10 cellular contexts compared by ENCODE assay signal in the genomic region with DNA sequence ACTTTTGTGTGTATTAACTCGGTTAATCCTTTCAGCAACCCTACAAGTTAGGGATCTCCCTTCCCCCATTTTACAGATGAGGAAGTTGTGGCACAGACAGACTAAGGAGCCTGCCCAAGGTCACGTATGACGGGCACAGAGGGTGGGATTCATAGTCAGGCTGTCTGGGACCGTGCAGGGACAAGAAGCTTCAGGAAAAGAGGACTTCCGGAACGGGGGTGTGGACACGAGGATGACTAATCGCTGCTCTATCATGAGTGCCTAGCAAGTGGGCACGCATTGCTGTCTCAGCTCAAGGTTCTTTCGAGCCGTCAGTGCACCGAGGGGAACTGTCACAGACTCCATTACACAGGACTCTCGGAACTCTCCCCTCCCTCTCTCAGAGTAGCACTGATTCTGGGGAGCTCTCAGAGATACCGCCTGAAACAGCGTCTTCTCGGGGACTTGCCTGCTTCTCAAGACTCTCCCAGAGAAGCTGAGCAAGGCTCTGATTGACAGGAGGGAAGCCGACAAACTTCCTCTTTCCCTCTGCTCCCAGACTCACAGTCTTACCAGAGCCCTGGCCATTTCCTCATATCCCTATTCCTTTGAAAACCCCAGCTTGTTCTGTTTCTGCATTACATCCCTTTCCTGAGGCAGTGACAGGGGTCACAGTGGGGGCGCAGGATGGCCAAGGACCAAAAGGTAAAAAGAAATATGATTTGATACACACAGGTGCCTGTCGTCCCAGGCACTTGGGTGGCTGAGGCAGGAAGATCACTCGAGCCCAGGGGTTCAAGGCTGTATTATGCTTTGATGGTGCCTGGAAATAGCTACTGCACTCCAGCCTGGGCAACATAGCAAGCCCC. TPM values are rescaled to one million over a fixed set of nuclear protein-coding genes. Genes with fewer than 3 reads are reported as not detected.
DNase-seq lines count a peak whose midpoint lies in the region; ATAC-seq and TF ChIP-seq lines count a peak whose summit lies in the region.
"Had no signal": no experiment of that assay in that cellular context is flagged by ENCODE, and none has a peak within 500 bp of the region (broad histone marks: within the 10 kb centered on the region; RNA-seq: fewer than 3 reads in every experiment).

No MANE protein-coding gene starts in this region.

- no peaks in the 10 kb centered on the region for H3K27me3 ChIP-seq in liver (ENCODE audit: control insufficient read depth in 4 of 4, insufficient read depth in 4 of 4, low read length in 3 of 4)
- no peaks in the 10 kb centered on the region for H3K27me3 ChIP-seq in transverse colon
- H3K27me3 ChIP-seq in hepatocyte = no peaks in the 10 kb centered on the region
- H3K27me3 ChIP-seq: uterus had no signal

- TF ChIP-seq CTCF in liver (IDR thresholded peaks at IDR 0.05; ENCODE audit: low read depth, low read length, missing input control) (no peak), transverse colon (IDR thresholded peaks at IDR 0.05) (no peak), hepatocyte (IDR thresholded peaks at IDR 0.05; ENCODE audit: poor library complexity) (no peak)

- H3K4me1 ChIP-seq in liver (ENCODE audit: control insufficient read depth in 4 of 4, insufficient read depth in 4 of 4, low read length in 3 of 4) (no peaks in the 10 kb centered on the region), transverse colon (peaks cover 0 to 29% (median 11%) of the 10 kb centered on the region in 4 donors), hepatocyte (ENCODE audit: insufficient read depth) (no peaks in the 10 kb centered on the region)
- H3K4me1 ChIP-seq: uterus had no signal

- H3K36me3 ChIP-seq in liver (ENCODE audit: control insufficient read depth in 4 of 4, insufficient read depth in 3 of 4, low read depth in 1 of 4, low read length in 3 of 4) (no peaks in the 10 kb centered on the region), transverse colon (no peaks in the 10 kb centered on the region), hepatocyte (replicated peaks; ENCODE audit: insufficient read depth, low read depth) (no peaks in the 10 kb centered on the region)
- H3K36me3 ChIP-seq: uterus had no signal

- H3K4me1 Mint-ChIP-seq in activated naive CD4-positive, alpha-beta T cell treated with anti-CD3 and anti-CD28 coated beads for 36 hours (ENCODE audit: low read depth) = peaks cover 18% of the 10 kb centered on the region
- H3K4me1 Mint-ChIP-seq in activated naive CD4-positive, alpha-beta T cell treated with anti-CD3 and anti-CD28 coated beads, Interleukin-2, amount 10 ng/mL, durations not matched to agents 7 days and 5 days = peaks cover 19% of the 10 kb centered on the region

- H3K27ac ChIP-seq in liver (ENCODE audit: low read depth in 1 of 2, low read length in 2 of 2) (peak overlapping the region; percentile 25 to 45), transverse colon (peak overlapping the region; percentile 13 to 58 (median 52)), hepatocyte (no peak overlapping the region)
- H3K27ac ChIP-seq: uterus had no signal

- no peak overlapping the region for H3K9ac ChIP-seq in liver (ENCODE audit: low read depth in 1 of 2, low read length in 2 of 2)

- intact Hi-C loops in activated naive CD4-positive, alpha-beta T cell treated with anti-CD3 and anti-CD28 coated beads for 36 hours (cut with micrococcal nuclease) = no loop called here
- intact Hi-C loops in transverse colon (cut with DNase I; ENCODE audit: low total_unique reads) = no loop called here

- H4K20me1 ChIP-seq in hepatocyte (ENCODE audit: insufficient read depth, poor library complexity, severe bottlenecking) = no peaks in the 10 kb centered on the region

- H3K4me3 ChIP-seq in liver (ENCODE audit: low read depth in 1 of 3, low read length in 3 of 3) (no peak overlapping the region), transverse colon (peak overlapping the region in 1 of 4 donors; percentile 7), hepatocyte (no peak overlapping the region)
- H3K4me3 ChIP-seq: uterus had no signal

- H2AFZ ChIP-seq in hepatocyte = no peak overlapping the region

- no peaks in the 10 kb centered on the region for H3K9me3 Mint-ChIP-seq in activated naive CD4-positive, alpha-beta T cell treated with anti-CD3 and anti-CD28 coated beads for 36 hours
- H3K9me3 Mint-ChIP-seq in activated naive CD4-positive, alpha-beta T cell treated with anti-CD3 and anti-CD28 coated beads, Interleukin-2, amount 10 ng/mL, durations not matched to agents 7 days and 5 days = peaks cover 6% of the 10 kb centered on the region

- no peak overlapping the region for H3K4me2 ChIP-seq in hepatocyte

- in situ Hi-C loops in transverse colon (cut with MboI; ENCODE audit: low pct_ligation_motif_present in 1 of 4, low pct_unique_long_range_greater_than_20kb in 1 of 4, low sequenced_read_pairs in 3 of 4) = no loop called here

- TF ChIP-seq RAD21 in liver (IDR thresholded peaks at IDR 0.05) = no peak

- CTCF ChIA-PET in activated naive CD4-positive, alpha-beta T cell treated with anti-CD3 and anti-CD28 coated beads for 36 hours (lab: Charles Lee) = interaction anchor here (1.5 to 2.6 kb wide), 2 partner anchors 11 to 133 kb away, joined by 7 to 10 read pairs; no protein-coding TSS in a partner anchor
- CTCF ChIA-PET in activated naive CD4-positive, alpha-beta T cell treated with anti-CD3 and anti-CD28 coated beads, Interleukin-2, amount 10 ng/mL, durations not matched to agents 7 days and 5 days (lab: Charles Lee) = interaction anchor here (1.1 to 2.0 kb wide), 4 partner anchors 10 to 133 kb away, joined by 3 to 7 read pairs (median 4); a partner anchor contains a TSS

- TF ChIP-seq POLR2A in transverse colon (IDR thresholded peaks at IDR 0.05) = peak; percentile 42

- H3K36me3 Mint-ChIP-seq in activated naive CD4-positive, alpha-beta T cell treated with anti-CD3 and anti-CD28 coated beads for 36 hours (ENCODE audit: low read depth) = no peaks in the 10 kb centered on the region
- no peaks in the 10 kb centered on the region for H3K36me3 Mint-ChIP-seq in activated naive CD4-positive, alpha-beta T cell treated with anti-CD3 and anti-CD28 coated beads, Interleukin-2, amount 10 ng/mL, durations not matched to agents 7 days and 5 days

- no peak for TF ChIP-seq EP300 in transverse colon (IDR thresholded peaks at IDR 0.05; ENCODE audit: low read depth)

- WGBS in liver = 48% methylated on average over 20 of the region's 20 CpGs
- 17 to 33% methylated on average over 1 to 20 of the region's 20 CpGs for WGBS in transverse colon (ENCODE audit: low coverage in 1 of 2), 2 donors
- 77% methylated on average over 20 of the region's 20 CpGs for WGBS in hepatocyte (ENCODE audit: low lambda C conversion rate, missing lambda C conversion rate)

- H3K9me3 ChIP-seq in liver (ENCODE audit: control insufficient read depth in 4 of 4, low read length in 3 of 4) = peaks cover 0 to 3% (median under 1%) of the 10 kb centered on the region in 4 donors
- peaks cover 0 to 3% of the 10 kb centered on the region in 2 donors for H3K9me3 ChIP-seq in transverse colon
- no peaks in the 10 kb centered on the region for H3K9me3 ChIP-seq in hepatocyte (ENCODE audit: low read depth)
- H3K9me3 ChIP-seq: uterus had no signal

- peak; percentile 45 for DNase-seq in activated naive CD4-positive, alpha-beta T cell treated with anti-CD3 and anti-CD28 coated beads for 36 hours
- no peak for DNase-seq in activated naive CD4-positive, alpha-beta T cell (lab: John Stamatoyannopoulos, UW)
- peak; percentile 28 for DNase-seq in activated naive CD4-positive, alpha-beta T cell treated with anti-CD3 and anti-CD28 coated beads, Interleukin-2, amount 10 ng/mL, durations not matched to agents 7 days and 5 days
- DNase-seq in transverse colon (peak; percentile 52), hepatocyte (ENCODE audit: low spot score) (no peak)
- DNase-seq: DND-41 had no signal

- no peaks in the 10 kb centered on the region for H3K9me2 ChIP-seq in hepatocyte (replicated peaks; ENCODE audit: insufficient read depth)

- peak overlapping the region; percentile 5 for H3K4me3 Mint-ChIP-seq in activated naive CD4-positive, alpha-beta T cell treated with anti-CD3 and anti-CD28 coated beads for 36 hours
- H3K4me3 Mint-ChIP-seq in activated naive CD4-positive, alpha-beta T cell treated with anti-CD3 and anti-CD28 coated beads, Interleukin-2, amount 10 ng/mL, durations not matched to agents 7 days and 5 days = peak overlapping the region; percentile 0

- no peaks in the 10 kb centered on the region for H3K79me2 ChIP-seq in hepatocyte

- peaks cover 33% of the 10 kb centered on the region for H3K27me3 Mint-ChIP-seq in activated naive CD4-positive, alpha-beta T cell treated with anti-CD3 and anti-CD28 coated beads for 36 hours (ENCODE audit: low read depth)
- H3K27me3 Mint-ChIP-seq in activated naive CD4-positive, alpha-beta T cell treated with anti-CD3 and anti-CD28 coated beads, Interleukin-2, amount 10 ng/mL, durations not matched to agents 7 days and 5 days = peaks cover 72% of the 10 kb centered on the region

- ATAC-seq in GM21390 (IDR thresholded peaks at IDR 0.05; ENCODE audit: unreplicated experiment) (no peak), HG02852 (IDR thresholded peaks at IDR 0.05; ENCODE audit: unreplicated experiment) (no peak)

- H3K27ac Mint-ChIP-seq in activated naive CD4-positive, alpha-beta T cell treated with anti-CD3 and anti-CD28 coated beads for 36 hours = no peak overlapping the region
- no peak overlapping the region for H3K27ac Mint-ChIP-seq in activated naive CD4-positive, alpha-beta T cell treated with anti-CD3 and anti-CD28 coated beads, Interleukin-2, amount 10 ng/mL, durations not matched to agents 7 days and 5 days

TF ChIP-seq in liver, 16 proteins besides CTCF, POLR2A, EP300 and RAD21 (continues in another document):
- TF ChIP-seq YY1 (IDR thresholded peaks at IDR 0.05) (no peak), HNF4A (conservative IDR thresholded peaks at IDR 0.05) (no peak), FOXA2 (IDR thresholded peaks at IDR 0.05) (no peak), JUND (IDR thresholded peaks at IDR 0.05) (no peak)
- TF ChIP-seq, protein P1, sequence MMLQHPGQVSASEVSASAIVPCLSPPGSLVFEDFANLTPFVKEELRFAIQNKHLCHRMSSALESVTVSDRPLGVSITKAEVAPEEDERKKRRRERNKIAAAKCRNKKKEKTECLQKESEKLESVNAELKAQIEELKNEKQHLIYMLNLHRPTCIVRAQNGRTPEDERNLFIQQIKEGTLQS (IDR thresholded peaks at IDR 0.05) = no peak

RNA-seq across cellular contexts. Expression of a gene that starts 14.4 kb away (rescaled TPM):
- total RNA-seq in activated naive CD4-positive, alpha-beta T cell treated with anti-CD3 and anti-CD28 coated beads for 36 hours = under 1 TPM in 1 of 2 experiments, not detected in 1; 0.45 TPM
- under 1 TPM; under 0.01 to 0.05 TPM for total RNA-seq in liver
- polyA plus RNA-seq in liver = under 1 TPM in 1 of 2 donors, not detected in 1; 0.13 TPM
- under 1 TPM in 2 of 4 donors, not detected in 2; 0.75 to 0.82 TPM for total RNA-seq in transverse colon
- 0.13 and 0.24 TPM in 2 replicates for total RNA-seq in hepatocyte
- 0.16 and 0.68 TPM in 2 replicates for polyA plus RNA-seq in hepatocyte

Comparison
In these comparisons a context has a peak if more than half of its experiments do, and no peak if none do; other contexts are left out.
1. DNase-seq: peak in activated naive CD4-positive, alpha-beta T cell treated with anti-CD3 and anti-CD28 coated beads for 36 hours (single experiment), activated naive CD4-positive, alpha-beta T cell treated with anti-CD3 and anti-CD28 coated beads, Interleukin-2, amount 10 ng/mL, durations not matched to agents 7 days and 5 days (single experiment) and transverse colon (single experiment); none in activated naive CD4-positive, alpha-beta T cell (0 of 4) and hepatocyte (single experiment).